28 cellular contexts compared by ENCODE assay signal in genomic region chr6:119547024-119547423, GRCh38.
"Had no signal": no experiment of that assay in that cellular context is flagged by ENCODE, and none has a peak within 500 bp of the region (broad histone marks: within the 10 kb centered on the region; RNA-seq: fewer than 3 reads in every experiment).

No MANE protein-coding gene starts in this region.

- H3K4me1 ChIP-seq: neural progenitor cell, parathyroid adenoma, psoas muscle, right lobe of liver, thyroid gland, tibial nerve, upper lobe of left lung had no signal

- H3K9ac ChIP-seq: neural progenitor cell, parathyroid adenoma had no signal

- FAIRE-seq: small intestine, urothelium cell line had no signal

- H3K4me3 ChIP-seq: neural progenitor cell, ovary, psoas muscle, right lobe of liver, sigmoid colon, stomach, thoracic aorta, thyroid gland, tibial nerve, upper lobe of left lung had no signal

- H3K4me3 Mint-ChIP-seq: natural killer cell; nephron; neural progenitor cell; stimulated activated effector memory CD8-positive, alpha-beta T cell treated with anti-CD3 and anti-CD28 coated beads, Interleukin-12 subunit alpha, Interleukin-12 subunit beta, amount 100 ng/mL, for 72 hours; stimulated activated naive B cell treated with anti-CD40 and anti-IgM and Interleukin-4, amounts not matched to agents 10 μg/mL and 1 μg/mL and 100 μg/mL, for 72 hours; stimulated activated naive CD8-positive, alpha-beta T cell treated with anti-CD3 and anti-CD28 coated beads, Interleukin-15, Interleukin-2, amounts not matched to agents 100 ng/mL and 50 ng/mL, for 24 hours had no signal

- H3K27me3 ChIP-seq: neural progenitor cell, ovary, right lobe of liver, sigmoid colon, stomach, thyroid gland, tibial nerve, upper lobe of left lung had no signal

- ATAC-seq: natural killer cell; psoas muscle; right cardiac atrium; stimulated activated effector memory CD8-positive, alpha-beta T cell treated with anti-CD3 and anti-CD28 coated beads, Interleukin-12 subunit alpha, Interleukin-12 subunit beta, amount 100 ng/mL, for 72 hours; stimulated activated naive B cell treated with anti-CD40 and anti-IgM and Interleukin-4, amounts not matched to agents 10 μg/mL and 1 μg/mL and 100 μg/mL, for 72 hours had no signal

- H3K9me3 ChIP-seq: ovary, psoas muscle, right lobe of liver, sigmoid colon, stomach, thoracic aorta, thyroid gland, tibial nerve, upper lobe of left lung had no signal

- H3K9me3 Mint-ChIP-seq: natural killer cell; nephron; neural progenitor cell; stimulated activated effector memory CD8-positive, alpha-beta T cell treated with anti-CD3 and anti-CD28 coated beads, Interleukin-12 subunit alpha, Interleukin-12 subunit beta, amount 100 ng/mL, for 72 hours; stimulated activated naive B cell treated with anti-CD40 and anti-IgM and Interleukin-4, amounts not matched to agents 10 μg/mL and 1 μg/mL and 100 μg/mL, for 72 hours; stimulated activated naive CD8-positive, alpha-beta T cell treated with anti-CD3 and anti-CD28 coated beads, Interleukin-15, Interleukin-2, amounts not matched to agents 100 ng/mL and 50 ng/mL, for 24 hours had no signal

- H2AFZ ChIP-seq: neural progenitor cell, parathyroid adenoma had no signal

- H3K79me2 ChIP-seq: parathyroid adenoma had no signal

- H3K27me3 Mint-ChIP-seq: stimulated activated naive B cell treated with anti-CD40 and anti-IgM and Interleukin-4, amounts not matched to agents 10 μg/mL and 1 μg/mL and 100 μg/mL, for 72 hours had no signal

- H3K36me3 Mint-ChIP-seq: natural killer cell; neural progenitor cell; stimulated activated effector memory CD8-positive, alpha-beta T cell treated with anti-CD3 and anti-CD28 coated beads, Interleukin-12 subunit alpha, Interleukin-12 subunit beta, amount 100 ng/mL, for 72 hours; stimulated activated naive B cell treated with anti-CD40 and anti-IgM and Interleukin-4, amounts not matched to agents 10 μg/mL and 1 μg/mL and 100 μg/mL, for 72 hours had no signal

- H3K27ac Mint-ChIP-seq: natural killer cell; nephron; neural progenitor cell; progenitor cell of endocrine pancreas; stimulated activated effector memory CD8-positive, alpha-beta T cell treated with anti-CD3 and anti-CD28 coated beads, Interleukin-12 subunit alpha, Interleukin-12 subunit beta, amount 100 ng/mL, for 72 hours; stimulated activated naive B cell treated with anti-CD40 and anti-IgM and Interleukin-4, amounts not matched to agents 10 μg/mL and 1 μg/mL and 100 μg/mL, for 72 hours; stimulated activated naive CD8-positive, alpha-beta T cell treated with anti-CD3 and anti-CD28 coated beads, Interleukin-15, Interleukin-2, amounts not matched to agents 100 ng/mL and 50 ng/mL, for 24 hours had no signal

- H3K4me2 ChIP-seq: neural progenitor cell had no signal

- DNase-seq: natural killer cell; occipital lobe; ovary; posterior cingulate gyrus; psoas muscle; right cardiac atrium; right lobe of liver; sigmoid colon; stimulated activated CD4-positive, alpha-beta T cell treated with anti-CD3 and anti-CD28 coated beads, Interleukin-15, amount 100 ng/mL, for 24 hours; stimulated activated CD4-positive, alpha-beta T cell treated with anti-CD3 and anti-CD28 coated beads, Interleukin-2, amount 100 ng/mL, for 24 hours; stimulated activated CD4-positive, alpha-beta T cell treated with anti-CD3 and anti-CD28 coated beads, Interleukin-2, amount 100 ng/mL, for 48 hours; stimulated activated CD4-positive, alpha-beta T cell treated with anti-CD3 and anti-CD28 coated beads, Interleukin-4, amount 100 ng/mL, for 24 hours; stimulated activated naive B cell treated with anti-CD40 and anti-IgM and Interleukin-4, amounts not matched to agents 10 μg/mL and 1 μg/mL and 100 μg/mL, for 72 hours; stimulated activated naive CD4-positive, alpha-beta T cell treated with Interleukin-2 at 50 U/mL for 16 hours; stomach; thyroid gland; trophoblast cell; upper lobe of left lung had no signal

- H3K4me1 Mint-ChIP-seq: nephron; neural progenitor cell; stimulated activated effector memory CD8-positive, alpha-beta T cell treated with anti-CD3 and anti-CD28 coated beads, Interleukin-12 subunit alpha, Interleukin-12 subunit beta, amount 100 ng/mL, for 72 hours had no signal

- H3K27ac ChIP-seq: neural progenitor cell, ovary, parathyroid adenoma, psoas muscle, right lobe of liver, sigmoid colon, stomach, thoracic aorta, thyroid gland, tibial nerve, upper lobe of left lung had no signal

- H3K36me3 ChIP-seq: neural progenitor cell, ovary, right lobe of liver, sigmoid colon, stomach, thoracic aorta, thyroid gland, tibial nerve, upper lobe of left lung had no signal
